ENCODE assay signal across 20 cellular contexts in the genomic region with DNA sequence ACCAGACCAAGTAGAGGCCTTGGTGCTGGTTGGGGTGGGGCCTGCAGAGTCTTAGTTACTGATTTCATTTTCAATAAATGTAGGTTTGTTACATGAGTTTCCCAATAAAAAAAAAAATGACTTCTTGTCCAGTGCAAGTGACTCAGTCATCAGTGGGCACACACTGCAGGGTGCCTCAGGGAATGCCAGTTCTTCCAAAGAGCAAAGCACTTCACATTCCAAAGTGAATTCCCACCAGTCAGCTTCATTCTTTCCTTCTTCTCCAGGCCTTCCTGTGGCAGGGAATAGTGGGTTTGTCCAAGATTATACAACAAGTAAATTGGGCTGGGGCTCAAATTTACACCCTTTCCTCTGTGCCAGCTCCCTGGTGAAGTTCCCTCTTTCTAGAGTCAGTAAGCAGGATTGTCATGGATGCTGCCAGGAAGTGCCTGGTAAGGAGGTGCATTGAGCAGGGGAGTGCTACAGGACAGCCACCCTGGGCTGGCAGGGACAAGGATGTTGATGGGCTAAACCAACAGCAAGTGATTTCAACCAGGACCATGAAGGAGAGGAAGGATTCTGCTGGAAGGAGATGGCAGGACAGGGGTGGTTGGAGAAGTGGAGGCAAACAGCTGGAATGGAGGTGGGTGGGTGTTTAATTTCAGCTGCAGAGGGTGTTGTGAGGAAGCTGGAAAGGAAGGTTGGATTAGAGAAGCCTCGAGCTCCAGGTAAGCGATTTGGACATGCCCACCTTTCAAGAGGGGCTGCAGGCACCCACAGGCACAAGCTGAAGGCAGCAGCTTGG. TPM values are rescaled to one million over a fixed set of nuclear protein-coding genes. Genes with fewer than 3 reads are reported as not detected.
DNase-seq lines count a peak whose midpoint lies in the region; ATAC-seq and TF ChIP-seq lines count a peak whose summit lies in the region.
"Had no signal": no experiment of that assay in that cellular context is flagged by ENCODE, and none has a peak within 500 bp of the region (broad histone marks: within the 10 kb centered on the region; RNA-seq: fewer than 3 reads in every experiment).

No MANE protein-coding gene starts in this region.

- no peaks in the 10 kb centered on the region for H3K9me3 ChIP-seq in CD4-positive, alpha-beta memory T cell (ENCODE audit: control insufficient read depth in 1 of 2, low read length in 2 of 2)
- no peaks in the 10 kb centered on the region for H3K9me3 ChIP-seq in CD8-positive, alpha-beta T cell (ENCODE audit: low read length)
- no peaks in the 10 kb centered on the region for H3K9me3 ChIP-seq in SK-N-SH
- H3K9me3 ChIP-seq: body of pancreas, left lung had no signal

- peak overlapping the region in 4 of 7 donors; percentile 17 to 49 (median 34) for H3K27ac Mint-ChIP-seq in CD4-positive, alpha-beta memory T cell
- H3K27ac Mint-ChIP-seq in activated CD8-positive, alpha-beta memory T cell treated with anti-CD3 and anti-CD28 coated beads, Interleukin-2, amount 10 ng/mL, durations not matched to agents 7 days and 5 days = peak overlapping the region; percentile 13
- H3K27ac Mint-ChIP-seq in nephron = peak overlapping the region in 1 of 3 experiments; percentile 57
- H3K27ac Mint-ChIP-seq in CD8-positive, alpha-beta T cell = no peak overlapping the region
- H3K27ac Mint-ChIP-seq: naive thymus-derived CD4-positive, alpha-beta T cell had no signal

- H3K4me1 Mint-ChIP-seq in CD4-positive, alpha-beta memory T cell = peaks cover 31 to 57% (median 43%) of the 10 kb centered on the region in 4 donors
- H3K4me1 Mint-ChIP-seq in activated CD8-positive, alpha-beta memory T cell treated with anti-CD3 and anti-CD28 coated beads, Interleukin-2, amount 10 ng/mL, durations not matched to agents 7 days and 5 days = peaks cover 58% of the 10 kb centered on the region
- peaks cover 33% of the 10 kb centered on the region for H3K4me1 Mint-ChIP-seq in nephron
- peaks cover 43% of the 10 kb centered on the region for H3K4me1 Mint-ChIP-seq in CD8-positive, alpha-beta T cell (ENCODE audit: low read depth)

- in situ Hi-C loops in ACHN (cut with HindIII; ENCODE audit: low pct_ligation_motif_present, low pct_unique_long_range_greater_than_20kb, low sequenced_read_pairs) = no loop called here

- peaks cover 0 to 3% (median 0%) of the 10 kb centered on the region in 8 donors for H3K9me3 Mint-ChIP-seq in CD4-positive, alpha-beta memory T cell
- no peaks in the 10 kb centered on the region for H3K9me3 Mint-ChIP-seq in activated CD8-positive, alpha-beta memory T cell treated with anti-CD3 and anti-CD28 coated beads, Interleukin-2, amount 10 ng/mL, durations not matched to agents 7 days and 5 days (ENCODE audit: low read depth)
- H3K9me3 Mint-ChIP-seq in nephron = no peaks in the 10 kb centered on the region
- no peaks in the 10 kb centered on the region for H3K9me3 Mint-ChIP-seq in CD8-positive, alpha-beta T cell

- H3K27me3 ChIP-seq in CD4-positive, alpha-beta memory T cell (ENCODE audit: insufficient read depth, low read length) = no peaks in the 10 kb centered on the region
- no peaks in the 10 kb centered on the region for H3K27me3 ChIP-seq in CD8-positive, alpha-beta T cell (ENCODE audit: insufficient read depth, low read length)
- no peaks in the 10 kb centered on the region for H3K27me3 ChIP-seq in SK-N-SH (ENCODE audit: insufficient read depth)
- H3K27me3 ChIP-seq: body of pancreas had no signal

- no peak overlapping the region for H2AFZ ChIP-seq in SK-N-SH (ENCODE audit: low read depth)

- DNase-seq in ACHN (peak; percentile 59), SK-N-SH (no peak)
- DNase-seq in CD4-positive, alpha-beta memory T cell = no peak
- no peak for DNase-seq in activated CD8-positive, alpha-beta memory T cell treated with anti-CD3 and anti-CD28 coated beads, Interleukin-2, amount 10 ng/mL, durations not matched to agents 7 days and 5 days
- DNase-seq in CD8-positive, alpha-beta T cell = no peak
- no peak for DNase-seq in stimulated activated CD4-positive, alpha-beta T cell treated with anti-CD3 and anti-CD28 coated beads, Interleukin-1b, Interleukin-23, amount 100 ng/mL, for 48 hours
- DNase-seq: activated CD4-positive, alpha-beta T cell treated with anti-CD3 and anti-CD28 coated beads for 48 hours; body of pancreas; C1 segment of cervical spinal cord; Kasumi-1; naive thymus-derived CD4-positive, alpha-beta T cell; NCI-H446; retina; stimulated activated CD4-positive, alpha-beta T cell treated with anti-CD3 and anti-CD28 coated beads, Interleukin-2, amount 100 ng/mL, for 24 hours; trophoblast cell had no signal

- H3K4me3 Mint-ChIP-seq in CD4-positive, alpha-beta memory T cell = peak overlapping the region in 4 of 8 donors; percentile 10 to 47 (median 25)
- H3K4me3 Mint-ChIP-seq in activated CD8-positive, alpha-beta memory T cell treated with anti-CD3 and anti-CD28 coated beads, Interleukin-2, amount 10 ng/mL, durations not matched to agents 7 days and 5 days = no peak overlapping the region
- H3K4me3 Mint-ChIP-seq in nephron = peak overlapping the region; percentile 62 to 63 (median 63)
- no peak overlapping the region for H3K4me3 Mint-ChIP-seq in CD8-positive, alpha-beta T cell

- H3K27ac ChIP-seq in CD4-positive, alpha-beta memory T cell (ENCODE audit: low read depth, low read length) = no peak overlapping the region
- H3K27ac ChIP-seq in CD8-positive, alpha-beta T cell (ENCODE audit: low read depth, low read length) = no peak overlapping the region
- no peak overlapping the region for H3K27ac ChIP-seq in SK-N-SH (ENCODE audit: low read depth in 2 of 2, low read length in 1 of 2)
- H3K27ac ChIP-seq: body of pancreas, left lung, VCaP had no signal

- CTCF ChIA-PET in CD4-positive, alpha-beta memory T cell (lab: Charles Lee; ENCODE audit: partially characterized antibody) = interaction anchor here (0.9 to 2.4 kb wide), 2 partner anchors 11 kb away, joined by 3 to 7 read pairs; no protein-coding TSS in a partner anchor
- CTCF ChIA-PET in activated CD8-positive, alpha-beta memory T cell treated with anti-CD3 and anti-CD28 coated beads, Interleukin-2, amount 10 ng/mL, durations not matched to agents 7 days and 5 days (lab: Charles Lee) = interaction anchor here (2.9 kb wide), 1 partner anchor 11 kb away, joined by 11 read pairs; no protein-coding TSS in a partner anchor
- CTCF ChIA-PET in CD8-positive, alpha-beta T cell (lab: Charles Lee) = interaction anchor here (0.6 to 0.8 kb wide), 2 partner anchors 12 to 35 kb away, joined by 3 read pairs; no protein-coding TSS in a partner anchor
- CTCF ChIA-PET in SK-N-SH (lab: Yijun Ruan, JAX) = no interaction called here

- H3K4me3 ChIP-seq in CD4-positive, alpha-beta memory T cell (ENCODE audit: low read length in 2 of 2) = no peak overlapping the region
- H3K4me3 ChIP-seq in CD8-positive, alpha-beta T cell (ENCODE audit: low read depth, low read length) = no peak overlapping the region
- H3K4me3 ChIP-seq in SK-N-SH (ENCODE audit: low read depth in 2 of 2, low read length in 1 of 2) = no peak overlapping the region
- H3K4me3 ChIP-seq: body of pancreas, left lung, smooth muscle cell had no signal

- no peak for ATAC-seq in activated CD8-positive, alpha-beta memory T cell treated with anti-CD3 and anti-CD28 coated beads, Interleukin-2, amount 10 ng/mL, durations not matched to agents 7 days and 5 days
- ATAC-seq in CD8-positive, alpha-beta T cell = no peak
- ATAC-seq: body of pancreas; HepG2; left lung; naive thymus-derived CD4-positive, alpha-beta T cell had no signal

- H3K4me2 ChIP-seq in SK-N-SH = no peak overlapping the region
- H3K4me2 ChIP-seq: smooth muscle cell had no signal

- TF ChIP-seq CTCF in nephron (IDR thresholded peaks at IDR 0.05; ENCODE audit: unreplicated experiment in 3 of 3) (no peak), SK-N-SH (IDR thresholded peaks at IDR 0.05) (no peak)
- TF ChIP-seq CTCF in CD8-positive, alpha-beta T cell (IDR thresholded peaks at IDR 0.05) = no peak

- H3K79me2 ChIP-seq in SK-N-SH (ENCODE audit: insufficient read depth) = peaks cover 33% of the 10 kb centered on the region

- peaks cover 6% of the 10 kb centered on the region; the same call in 1 of the 2 replicates for H4K20me1 ChIP-seq in SK-N-SH (ENCODE audit: insufficient read depth)

- POLR2A ChIA-PET in CD4-positive, alpha-beta memory T cell (lab: Charles Lee; ENCODE audit: partially characterized antibody) = interaction anchor here (0.8 kb wide), 1 partner anchor 10 kb away, joined by 3 read pairs; no protein-coding TSS in a partner anchor
- POLR2A ChIA-PET in CD8-positive, alpha-beta T cell (lab: Charles Lee) = no interaction called here
- POLR2A ChIA-PET in SK-N-SH (lab: Yijun Ruan, JAX) = no interaction called here

- no peaks in the 10 kb centered on the region for H3K9me2 ChIP-seq in SK-N-SH

- peaks cover 45% of the 10 kb centered on the region for H3K4me1 ChIP-seq in CD4-positive, alpha-beta memory T cell (ENCODE audit: insufficient read depth, low read length)
- peaks cover 28% of the 10 kb centered on the region for H3K4me1 ChIP-seq in CD8-positive, alpha-beta T cell (ENCODE audit: insufficient read depth, low read length)
- H3K4me1 ChIP-seq in SK-N-SH (ENCODE audit: control insufficient read depth in 1 of 2, insufficient read depth in 2 of 2, low read depth in 1 of 2, low read length in 1 of 2) = peaks cover 8 to 17% of the 10 kb centered on the region in 2 experiments; a peak in 2 of 4 replicates

- peaks cover 21% of the 10 kb centered on the region for H3F3A ChIP-seq in SK-N-SH (replicated peaks; ENCODE audit: insufficient read depth)

- TF ChIP-seq RAD21 in SK-N-SH (IDR thresholded peaks at IDR 0.05; ENCODE audit: low read length) = no peak

- H3K36me3 ChIP-seq in CD4-positive, alpha-beta memory T cell (ENCODE audit: insufficient read depth, low read length) = peaks cover 27% of the 10 kb centered on the region
- H3K36me3 ChIP-seq in CD8-positive, alpha-beta T cell (ENCODE audit: insufficient read depth, low read length) = peaks cover 37% of the 10 kb centered on the region
- H3K36me3 ChIP-seq in SK-N-SH (replicated peaks in 1 of 2; ENCODE audit: control insufficient read depth in 1 of 2, insufficient read depth in 2 of 2, low read length in 1 of 2) = peaks cover 34 to 41% of the 10 kb centered on the region in 2 experiments

- TF ChIP-seq EP300 in SK-N-SH (IDR thresholded peaks at IDR 0.05; ENCODE audit: borderline replicate concordance in 1 of 2, low read depth in 1 of 2, low read length in 1 of 2) = no peak

- WGBS in SK-N-SH (ENCODE audit: low lambda C conversion rate) = 100% methylated on average over 2 of the region's 2 CpGs

- peaks cover 32 to 39% of the 10 kb centered on the region in 2 donors for H3K36me3 Mint-ChIP-seq in CD4-positive, alpha-beta memory T cell
- H3K36me3 Mint-ChIP-seq in activated CD8-positive, alpha-beta memory T cell treated with anti-CD3 and anti-CD28 coated beads, Interleukin-2, amount 10 ng/mL, durations not matched to agents 7 days and 5 days = peaks cover 36% of the 10 kb centered on the region
- H3K36me3 Mint-ChIP-seq in nephron (ENCODE audit: low read depth) = peaks cover 40% of the 10 kb centered on the region
- peaks cover 43% of the 10 kb centered on the region for H3K36me3 Mint-ChIP-seq in CD8-positive, alpha-beta T cell

- no peaks in the 10 kb centered on the region for H3K27me3 Mint-ChIP-seq in CD4-positive, alpha-beta memory T cell
- peaks cover 2% of the 10 kb centered on the region for H3K27me3 Mint-ChIP-seq in activated CD8-positive, alpha-beta memory T cell treated with anti-CD3 and anti-CD28 coated beads, Interleukin-2, amount 10 ng/mL, durations not matched to agents 7 days and 5 days
- peaks cover 7% of the 10 kb centered on the region for H3K27me3 Mint-ChIP-seq in nephron (ENCODE audit: low read depth)
- H3K27me3 Mint-ChIP-seq in CD8-positive, alpha-beta T cell (ENCODE audit: low read depth) = no peaks in the 10 kb centered on the region

- intact Hi-C loops in CD4-positive, alpha-beta memory T cell (cut with micrococcal nuclease) = no loop called here
- intact Hi-C loops in CD8-positive, alpha-beta T cell (cut with DNase I, micrococcal nuclease) = loop anchor here in 1 of 2 experiments (10.0 kb wide), 1 partner anchor 241 kb away; the partner anchor contains the start of genes LMAN2 and RGS14

- H3K9ac ChIP-seq in SK-N-SH = no peak overlapping the region

RNA-seq across cellular contexts. Expression of gene B4GALT7, which starts 3.7 kb away (rescaled TPM):
- total RNA-seq in CD4-positive, alpha-beta memory T cell = 10 to 100 TPM; 45.3 to 47.9 TPM
- 10 to 100 TPM; 23.3 to 23.6 TPM for polyA plus RNA-seq in CD4-positive, alpha-beta memory T cell
- total RNA-seq in activated CD8-positive, alpha-beta memory T cell treated with anti-CD3 and anti-CD28 coated beads, Interleukin-2, amount 10 ng/mL, durations not matched to agents 7 days and 5 days = 10 to 100 TPM; 16.8 to 17.2 TPM
- 10 to 100 TPM; 33.4 to 36.6 TPM for total RNA-seq in CD8-positive, alpha-beta T cell
- polyA plus RNA-seq in SK-N-SH (2012; rRNA removed) = 37.5 and 39.1 TPM in 2 replicates
- 15.1 and 25.9 TPM in 2 replicates for polyA plus RNA-seq in SK-N-SH (2012; cell fraction: cytosol; rRNA removed)
- 65.2 and 69.8 TPM in 2 replicates for polyA plus RNA-seq in SK-N-SH (2012; cell fraction: nucleus; rRNA removed)

RNA-seq across cellular contexts. Expression of gene TMED9, which starts 4.2 kb away (rescaled TPM):
- 10 to 100 TPM; 93.7 to 95.8 TPM for total RNA-seq in CD4-positive, alpha-beta memory T cell
- polyA plus RNA-seq in CD4-positive, alpha-beta memory T cell = 100 to 1,000 TPM; 123 to 133 TPM
- total RNA-seq in activated CD8-positive, alpha-beta memory T cell treated with anti-CD3 and anti-CD28 coated beads, Interleukin-2, amount 10 ng/mL, durations not matched to agents 7 days and 5 days = 100 to 1,000 TPM in 1 of 2 experiments, 10 to 100 TPM in 1; 99.9 to 111 TPM
- total RNA-seq in CD8-positive, alpha-beta T cell = 10 to 100 TPM; 42.4 to 52.2 TPM
- polyA plus RNA-seq in SK-N-SH (2012; rRNA removed) = 264 and 320 TPM in 2 replicates
- polyA plus RNA-seq in SK-N-SH (2012; cell fraction: cytosol; rRNA removed) = 199 and 268 TPM in 2 replicates
- 117 and 153 TPM in 2 replicates for polyA plus RNA-seq in SK-N-SH (2012; cell fraction: nucleus; rRNA removed)

RNA-seq across cellular contexts. Expression of gene FAM193B, which starts 41.8 kb away (rescaled TPM):
- total RNA-seq in CD4-positive, alpha-beta memory T cell = 100 to 1,000 TPM; 233 to 252 TPM
- 1 to 10 TPM; 1.9 to 7.0 TPM for polyA plus RNA-seq in CD4-positive, alpha-beta memory T cell
- 100 to 1,000 TPM in 1 of 2 experiments, 10 to 100 TPM in 1; 77.5 to 116 TPM for total RNA-seq in activated CD8-positive, alpha-beta memory T cell treated with anti-CD3 and anti-CD28 coated beads, Interleukin-2, amount 10 ng/mL, durations not matched to agents 7 days and 5 days
- total RNA-seq in CD8-positive, alpha-beta T cell = 100 to 1,000 TPM; 136 to 141 TPM
- polyA plus RNA-seq in SK-N-SH (2012; rRNA removed) = 44.4 and 48.1 TPM in 2 replicates
- polyA plus RNA-seq in SK-N-SH (2012; cell fraction: cytosol; rRNA removed) = 10.1 and 14.0 TPM in 2 replicates
- 327 and 442 TPM in 2 replicates for polyA plus RNA-seq in SK-N-SH (2012; cell fraction: nucleus; rRNA removed)

Comparison
In these comparisons a context has a peak if more than half of its experiments do, and no peak if none do; other contexts are left out.
1. H3K4me3 Mint-ChIP-seq: peak in nephron (3 of 3); none in activated CD8-positive, alpha-beta memory T cell treated with anti-CD3 and anti-CD28 coated beads, Interleukin-2, amount 10 ng/mL, durations not matched to agents 7 days and 5 days (single experiment) and CD8-positive, alpha-beta T cell (single experiment).